ENCODE assay signal across 8 cellular contexts in genomic region chr1:156592158-156592909, GRCh38. TPM values are rescaled to one million over a fixed set of nuclear protein-coding genes. Genes with fewer than 3 reads are reported as not detected.
DNase-seq lines count a peak whose midpoint lies in the region; ATAC-seq and TF ChIP-seq lines count a peak whose summit lies in the region.

No MANE protein-coding gene starts in this region.

- H3K4me1 ChIP-seq in left lung (peaks cover 5 to 19% of the 10 kb centered on the region in 2 donors), tibial artery (peaks cover 0 to 19% (median 12%) of the 10 kb centered on the region in 4 donors)

- H3K36me3 Mint-ChIP-seq in activated CD8-positive, alpha-beta memory T cell treated with anti-CD3 and anti-CD28 coated beads, Interleukin-2, amount 10 ng/mL, durations not matched to agents 7 days and 5 days: peaks cover 18% of the 10 kb centered on the region

- no peak for TF ChIP-seq CTCF in left lung (IDR thresholded peaks at IDR 0.05)
- no peak for TF ChIP-seq CTCF in tibial artery (IDR thresholded peaks at IDR 0.05)
- TF ChIP-seq CTCF in GM10248 (IDR thresholded peaks at IDR 0.05; ENCODE audit: control extremely low read depth, extremely low read depth, low read depth, missing control alignments): no peak

- peak overlapping the region; percentile 81 to 89 for H3K4me3 ChIP-seq in left lung
- H3K4me3 ChIP-seq in tibial artery: peak overlapping the region; percentile 63 to 80

- peaks cover 28% of the 10 kb centered on the region for H3K4me1 Mint-ChIP-seq in activated CD8-positive, alpha-beta memory T cell treated with anti-CD3 and anti-CD28 coated beads, Interleukin-2, amount 10 ng/mL, durations not matched to agents 7 days and 5 days

- no peaks in the 10 kb centered on the region for H3K27me3 Mint-ChIP-seq in activated CD8-positive, alpha-beta memory T cell treated with anti-CD3 and anti-CD28 coated beads, Interleukin-2, amount 10 ng/mL, durations not matched to agents 7 days and 5 days

- H3K27ac ChIP-seq in left lung: peak overlapping the region; percentile 78 to 82
- peak overlapping the region; percentile 75 to 88 for H3K27ac ChIP-seq in tibial artery

- DNase-seq in activated CD8-positive, alpha-beta memory T cell treated with anti-CD3 and anti-CD28 coated beads, Interleukin-2, amount 10 ng/mL, durations not matched to agents 7 days and 5 days: no peak
- DNase-seq in activated CD8-positive, alpha-beta memory T cell treated with anti-CD3 and anti-CD28 coated beads, Interleukin-2, amount 50 U/mL, for 4 hours: no peak
- DNase-seq in amniotic epithelial cell (ENCODE audit: low read depth) (peak; percentile 72), left lung (no peak), tibial artery (no peak), ecto neural progenitor cell (ENCODE audit: low spot score) (no peak), GM10248 (ENCODE audit: extremely low spot score) (no peak)

- H3K9me3 ChIP-seq in left lung: no peaks in the 10 kb centered on the region
- H3K9me3 ChIP-seq in tibial artery: no peaks in the 10 kb centered on the region

- H3K27me3 ChIP-seq in left lung: no peaks in the 10 kb centered on the region
- no peaks in the 10 kb centered on the region for H3K27me3 ChIP-seq in tibial artery

- POLR2A ChIA-PET in GM10248 (lab: Yijun Ruan, JAX): interaction anchor here (1.0 kb wide), 1 partner anchor 32 kb away, joined by 3 read pairs; no protein-coding TSS in a partner anchor

- CTCF ChIA-PET in activated CD8-positive, alpha-beta memory T cell treated with anti-CD3 and anti-CD28 coated beads, Interleukin-2, amount 10 ng/mL, durations not matched to agents 7 days and 5 days (lab: Charles Lee): interaction anchor here (0.6 to 4.2 kb wide), 15 partner anchors 8 to 207 kb away, joined by 3 to 24 read pairs (median 5); partner anchors contain the start of genes GPATCH4 and MEF2D
- CTCF ChIA-PET in GM10248 (lab: Yijun Ruan, JAX): interaction anchor here (0.6 to 4.9 kb wide), 17 partner anchors 7 to 146 kb away, joined by 3 to 33 read pairs (median 6); partner anchors contain the start of genes GPATCH4 and TTC24

- peak overlapping the region; percentile 79 for H3K27ac Mint-ChIP-seq in activated CD8-positive, alpha-beta memory T cell treated with anti-CD3 and anti-CD28 coated beads, Interleukin-2, amount 10 ng/mL, durations not matched to agents 7 days and 5 days

- H3K9me3 Mint-ChIP-seq in activated CD8-positive, alpha-beta memory T cell treated with anti-CD3 and anti-CD28 coated beads, Interleukin-2, amount 10 ng/mL, durations not matched to agents 7 days and 5 days (ENCODE audit: low read depth): no peaks in the 10 kb centered on the region

- H3K36me3 ChIP-seq in left lung (peaks cover 0 to 41% of the 10 kb centered on the region in 2 donors), tibial artery (peaks cover 11 to 47% (median 26%) of the 10 kb centered on the region in 3 donors)

- intact Hi-C loops in left lung (cut with DNase I): no loop called here
- intact Hi-C loops in tibial artery (cut with DNase I; ENCODE audit: low total_unique reads): loop anchor here (5.0 kb wide), 1 partner anchor 95 kb away; no protein-coding TSS in a partner anchor

- H3K4me3 Mint-ChIP-seq in activated CD8-positive, alpha-beta memory T cell treated with anti-CD3 and anti-CD28 coated beads, Interleukin-2, amount 10 ng/mL, durations not matched to agents 7 days and 5 days: peak overlapping the region; percentile 83

- no peak for ATAC-seq in activated CD8-positive, alpha-beta memory T cell treated with anti-CD3 and anti-CD28 coated beads, Interleukin-2, amount 10 ng/mL, durations not matched to agents 7 days and 5 days
- ATAC-seq in left lung (no peak), GM21619 (IDR thresholded peaks at IDR 0.05; ENCODE audit: unreplicated experiment) (no peak)

RNA-seq across cellular contexts. Expression of gene NAXE, which starts 0.8 kb away (rescaled TPM):
- 10 to 100 TPM; 62.7 to 66.6 TPM for total RNA-seq in activated CD8-positive, alpha-beta memory T cell treated with anti-CD3 and anti-CD28 coated beads, Interleukin-2, amount 10 ng/mL, durations not matched to agents 7 days and 5 days
- 10 to 100 TPM; 77.6 to 81.6 TPM for total RNA-seq in left lung

RNA-seq across cellular contexts. Expression of gene GPATCH4, which starts 8.9 kb away (rescaled TPM):
- 10 to 100 TPM; 40.5 to 50.9 TPM for total RNA-seq in activated CD8-positive, alpha-beta memory T cell treated with anti-CD3 and anti-CD28 coated beads, Interleukin-2, amount 10 ng/mL, durations not matched to agents 7 days and 5 days
- total RNA-seq in left lung: 10 to 100 TPM; 16.1 to 29.1 TPM

RNA-seq across cellular contexts. Expression of gene TTC24, which starts 12.8 kb away (rescaled TPM):
- total RNA-seq in activated CD8-positive, alpha-beta memory T cell treated with anti-CD3 and anti-CD28 coated beads, Interleukin-2, amount 10 ng/mL, durations not matched to agents 7 days and 5 days: 10 to 100 TPM; 12.6 to 16.9 TPM
- total RNA-seq in left lung: not detected

RNA-seq across cellular contexts. Expression of gene IQGAP3, which starts 20.0 kb away (rescaled TPM):
- total RNA-seq in activated CD8-positive, alpha-beta memory T cell treated with anti-CD3 and anti-CD28 coated beads, Interleukin-2, amount 10 ng/mL, durations not matched to agents 7 days and 5 days: 10 to 100 TPM; 24.3 to 31.3 TPM
- total RNA-seq in left lung: 10 to 100 TPM in 1 of 2 donors, 1 to 10 TPM in 1; 2.8 to 10.3 TPM

RNA-seq across cellular contexts. Expression of gene HAPLN2, which starts 26.9 kb away (rescaled TPM):
- total RNA-seq in activated CD8-positive, alpha-beta memory T cell treated with anti-CD3 and anti-CD28 coated beads, Interleukin-2, amount 10 ng/mL, durations not matched to agents 7 days and 5 days: not detected
- total RNA-seq in left lung: under 1 TPM in 1 of 2 donors, not detected in 1; 0.18 TPM

Comparison
In these comparisons a context has a peak if more than half of its experiments do, and no peak if none do; other contexts are left out.
1. RNA of gene TTC24, which starts 12.8 kb away (total RNA-seq): 12.6 to 16.9 TPM in activated CD8-positive, alpha-beta memory T cell treated with anti-CD3 and anti-CD28 coated beads, Interleukin-2, amount 10 ng/mL, durations not matched to agents 7 days and 5 days; not detected in left lung; every median in the first group is over 10 times any median in the second.